ENCODE assay signal across 10 cellular contexts in genomic region chr1:156510709-156511108, GRCh38. TPM values are rescaled to one million over a fixed set of nuclear protein-coding genes. Genes with fewer than 3 reads are reported as not detected.
A peak's percentile ranks its signal among the peaks of the same experiment; 100 is the strongest.
DNase-seq lines count a peak whose midpoint lies in the region; ATAC-seq, FAIRE-seq and TF ChIP-seq lines count a peak whose summit lies in the region.
"Had no signal": no experiment of that assay in that cellular context is flagged by ENCODE, and none has a peak within 500 bp of the region (broad histone marks: within the 10 kb centered on the region; RNA-seq: fewer than 3 reads in every experiment).

No MANE protein-coding gene starts in this region.

- peak overlapping the region; percentile 31 for H2AK9ac ChIP-seq in IMR-90 (replicated peaks; ENCODE audit: low read depth, low read length, poor library complexity)

- H2AFZ ChIP-seq in IMR-90 (replicated peaks; ENCODE audit: low read length, poor library complexity): peak overlapping the region; percentile 85

- TF ChIP-seq CTCF in IMR-90 (conservative IDR thresholded peaks at IDR 0.05; ENCODE audit: low read depth, low read length) (no peak), kidney (IDR thresholded peaks at IDR 0.05; ENCODE audit: borderline replicate concordance, extremely low read depth, insufficient read depth) (no peak), type B pancreatic cell (conservative IDR thresholded peaks at IDR 0.05) (no peak)

- BruUV-seq in IMR-90 (replicated peaks; lab: Mats Ljungman, UMichigan): no TSS peak

- H3K4me2 ChIP-seq in IMR-90 (ENCODE audit: low read depth, low read length): peak overlapping the region; percentile 33

- H3K4me1 ChIP-seq in IMR-90 (ENCODE audit: control insufficient read depth, insufficient read depth, low read length) (peaks cover 26% of the 10 kb centered on the region), kidney (ENCODE audit: control insufficient read depth in 1 of 2, insufficient read depth in 1 of 2, low read depth in 1 of 2, low read length in 2 of 2) (peaks cover 4 to 9% of the 10 kb centered on the region in 2 donors)

- POLR2A ChIA-PET in IMR-90 (lab: Charles Lee; ENCODE audit: unreplicated experiment): no interaction called here

- H3K9me3 ChIP-seq in IMR-90 (ENCODE audit: control insufficient read depth, insufficient read depth, low read length) (no peaks in the 10 kb centered on the region), kidney (ENCODE audit: control insufficient read depth in 1 of 2, low read length in 2 of 2) (no peaks in the 10 kb centered on the region)

- 0 out of 2 replicates have a peak overlapping the region, but pooled peaks have one; percentile 10 for H3K56ac ChIP-seq in IMR-90 (ENCODE audit: extremely low read depth, insufficient read depth, low read length)

- intact Hi-C loops in IMR-90 (cut with micrococcal nuclease) (no loop called here), kidney (cut with DNase I) (no loop called here)

- peaks cover 20% of the 10 kb centered on the region for H3K27me3 Mint-ChIP-seq in type B pancreatic cell
- peaks cover 0 to 24% of the 10 kb centered on the region in 2 donors for H3K27me3 Mint-ChIP-seq in effector memory CD8-positive, alpha-beta T cell

- H2BK5ac ChIP-seq in IMR-90 (ENCODE audit: low read depth, low read length, poor library complexity, severe bottlenecking): peak overlapping the region; percentile 38

- H3K27ac ChIP-seq in IMR-90 (ENCODE audit: insufficient read depth, low read length) (peak overlapping the region; percentile 36), kidney (ENCODE audit: low read depth in 2 of 2, low read length in 2 of 2) (no peak overlapping the region)

- H3K4ac ChIP-seq in IMR-90 (ENCODE audit: low read depth, low read length): peak overlapping the region; percentile 87

- no peak overlapping the region for H3K4me3 Mint-ChIP-seq in type B pancreatic cell
- no peak overlapping the region for H3K4me3 Mint-ChIP-seq in effector memory CD8-positive, alpha-beta T cell
- H3K4me3 Mint-ChIP-seq: T-helper 1 cell treated with Interleukin-12 subunit alpha and Interleukin-12 subunit beta and Interleukin-4 antibody, amounts not matched to agents 30 μg/mL and 1 μg/mL, for 36 hours had no signal

- peak overlapping the region; percentile 81 for H4K91ac ChIP-seq in IMR-90 (ENCODE audit: insufficient read depth, low read depth, low read length)

- H2BK120ac ChIP-seq in IMR-90 (ENCODE audit: low read depth, low read length): peak overlapping the region; percentile 93

- H3K9ac ChIP-seq in IMR-90 (ENCODE audit: low read depth, low read length): peak overlapping the region; percentile 40; the same call in 1 of the 2 replicates
- H3K9ac ChIP-seq in kidney (ENCODE audit: low read length in 2 of 2): no peak overlapping the region

- in situ Hi-C loops in IMR-90 (cut with MboI; ENCODE audit: low sequenced_read_pairs): no loop called here

- 27% methylated on average over 3 of the region's 13 CpGs; no CpG with 5 or more reads in 1 of the 2 experiments for WGBS in IMR-90 (ENCODE audit: extremely low coverage in 2 of 2, insufficient read length in 1 of 2), 2 experiments

- H4K20me1 ChIP-seq in IMR-90 (ENCODE audit: insufficient read depth, low read length): no peaks in the 10 kb centered on the region

- H3K14ac ChIP-seq in IMR-90 (replicated peaks; ENCODE audit: low read depth, low read length): peak overlapping the region; percentile 73

- peaks cover 30% of the 10 kb centered on the region for H3K9me1 ChIP-seq in IMR-90 (ENCODE audit: insufficient read depth, low read length)

- H4K5ac ChIP-seq in IMR-90 (ENCODE audit: low read depth, low read length): peak overlapping the region; percentile 39; the same call in 1 of the 2 replicates

- no peaks in the 10 kb centered on the region for H3K27me3 ChIP-seq in IMR-90 (ENCODE audit: control insufficient read depth, insufficient read depth, low read length)

- no peaks in the 10 kb centered on the region for H3K36me3 Mint-ChIP-seq in type B pancreatic cell
- peaks cover 11% of the 10 kb centered on the region for H3K36me3 Mint-ChIP-seq in effector memory CD8-positive, alpha-beta T cell (ENCODE audit: insufficient read depth)

- no peaks in the 10 kb centered on the region for H3K9me3 Mint-ChIP-seq in type B pancreatic cell
- no peaks in the 10 kb centered on the region for H3K9me3 Mint-ChIP-seq in effector memory CD8-positive, alpha-beta T cell
- H3K9me3 Mint-ChIP-seq: T-helper 1 cell treated with Interleukin-12 subunit alpha and Interleukin-12 subunit beta and Interleukin-4 antibody, amounts not matched to agents 30 μg/mL and 1 μg/mL, for 36 hours had no signal

- H3K27ac Mint-ChIP-seq in type B pancreatic cell: no peak overlapping the region
- H3K27ac Mint-ChIP-seq in effector memory CD8-positive, alpha-beta T cell: peak overlapping the region in 1 of 2 donors; percentile 63

- peak overlapping the region; percentile 59 for H3K18ac ChIP-seq in IMR-90 (ENCODE audit: low read depth, low read length)

- TF ChIP-seq POLR2A in IMR-90 (IDR thresholded peaks at IDR 0.05; ENCODE audit: low read depth, low read length): no peak

- ATAC-seq in IMR-90 (ENCODE audit: low read depth) (peak; percentile 60), HG03520 (IDR thresholded peaks at IDR 0.05; ENCODE audit: unreplicated experiment) (no peak), GM19023 (IDR thresholded peaks at IDR 0.05; ENCODE audit: unreplicated experiment) (no peak)
- ATAC-seq in effector memory CD8-positive, alpha-beta T cell (replicated peaks): no peak

- peak overlapping the region; percentile 70 for H2AK5ac ChIP-seq in IMR-90 (ENCODE audit: low read depth, low read length)

- peak overlapping the region; percentile 91; the same call in 2 of the 3 replicates for H2BK15ac ChIP-seq in IMR-90 (ENCODE audit: low read depth, low read length)

- peaks cover 0 to 14% of the 10 kb centered on the region in 2 experiments; a peak in 2 of 4 replicates for H3K79me1 ChIP-seq in IMR-90 (ENCODE audit: low read depth in 1 of 2, low read length in 2 of 2)

- H3K36me3 ChIP-seq in IMR-90 (ENCODE audit: control insufficient read depth, insufficient read depth, low read length) (no peaks in the 10 kb centered on the region), kidney (ENCODE audit: control insufficient read depth in 1 of 2, insufficient read depth in 2 of 2, low read length in 2 of 2) (no peaks in the 10 kb centered on the region)

- CTCF ChIA-PET in IMR-90 (lab: Yijun Ruan, JAX): no interaction called here

- DNase-seq in IMR-90 (peak; percentile 85), cerebellum (ENCODE audit: low spot score) (peak; percentile 65), kidney (peak; percentile 95), superior temporal gyrus (ENCODE audit: extremely low spot score) (peak; percentile 80), type B pancreatic cell (ENCODE audit: extremely low spot score, unreplicated experiment) (no peak)
- no peak for DNase-seq in effector memory CD8-positive, alpha-beta T cell
- DNase-seq: NCI-H2171 treated with DMSO at 0.1 percent for 48 hours had no signal

- H3K23ac ChIP-seq in IMR-90 (ENCODE audit: low read depth, low read length): peak overlapping the region; percentile 93

- H3K4me1 Mint-ChIP-seq in type B pancreatic cell (ENCODE audit: unreplicated experiment): peaks cover 4% of the 10 kb centered on the region
- H3K4me1 Mint-ChIP-seq in effector memory CD8-positive, alpha-beta T cell (ENCODE audit: low read depth in 2 of 2): peaks cover 27 to 32% of the 10 kb centered on the region in 2 donors

- TF ChIP-seq RAD21 in IMR-90 (IDR thresholded peaks at IDR 0.05; ENCODE audit: low read length): no peak

- no peak for FAIRE-seq in kidney (lab: Jason Lieb, UNC)

- no peak overlapping the region for H3K4me3 ChIP-seq in IMR-90 (ENCODE audit: insufficient read depth, low read depth, low read length)
- no peak overlapping the region for H3K4me3 ChIP-seq in kidney (ENCODE audit: low read length in 2 of 2)

- dilution Hi-C loops in IMR-90 (cut with HindIII; ENCODE audit: low sequenced_read_pairs, unreplicated experiment): no loop called here

- peak overlapping the region; percentile 36 to 73 for H4K8ac ChIP-seq in IMR-90 (ENCODE audit: low read depth in 2 of 2, low read length in 2 of 2)

- H2BK20ac ChIP-seq in IMR-90 (ENCODE audit: low read depth, low read length): peak overlapping the region; percentile 89

TF ChIP-seq in IMR-90, 13 proteins besides CTCF, POLR2A, EP300 and RAD21:
- TF ChIP-seq MAZ (IDR thresholded peaks at IDR 0.05; ENCODE audit: borderline replicate concordance, low read depth, low read length): 0 out of 2 replicates have a peak, but pooled peaks have one; percentile 23
- no peak for TF ChIP-seq RFX5 (IDR thresholded peaks at IDR 0.05; ENCODE audit: low read depth, low read length)
- TF ChIP-seq CEBPB (IDR thresholded peaks at IDR 0.05; ENCODE audit: low read depth, low read length): no peak
- no peak for TF ChIP-seq SMC3 (IDR thresholded peaks at IDR 0.05; ENCODE audit: low read depth, low read length)
- TF ChIP-seq FOS (IDR thresholded peaks at IDR 0.05; ENCODE audit: low read depth, low read length): no peak
- TF ChIP-seq MAFK (IDR thresholded peaks at IDR 0.05; ENCODE audit: low read depth, low read length): no peak
- TF ChIP-seq BHLHE40 (IDR thresholded peaks at IDR 0.05; ENCODE audit: low read depth, low read length): 0 out of 2 replicates have a peak, but pooled peaks have one; percentile 3
- TF ChIP-seq MXI1 (IDR thresholded peaks at IDR 0.05; ENCODE audit: borderline replicate concordance, low read depth, low read length): no peak
TF ChIP-seq in IMR-90: peak in this region for 2.

RNA-seq across cellular contexts. Expression of gene MEF2D, which starts 10.1 kb away (rescaled TPM):
- total RNA-seq in IMR-90 (2012; rRNA removed): 2.9 and 3.6 TPM in 2 replicates
- polyA plus RNA-seq in IMR-90 (2012; rRNA removed): 20.0 and 25.0 TPM in 2 replicates
- 10.9 and 27.6 TPM in 2 replicates for polyA plus RNA-seq in IMR-90 (2012; cell fraction: cytosol; rRNA removed)
- 80.1 and 88.5 TPM in 2 replicates for polyA plus RNA-seq in IMR-90 (2012; cell fraction: nucleus; rRNA removed; ENCODE audit: low replicate concordance)
- total RNA-seq in cerebellum: 6.5 TPM
- 49.3 TPM for total RNA-seq in kidney
- polyA plus RNA-seq in kidney (ENCODE audit: insufficient read depth, low read depth, low replicate concordance): 13.7 TPM
- total RNA-seq in type B pancreatic cell (ENCODE audit: low replicate concordance): 20.7 and 26.1 TPM in 2 replicates

Comparison
In these comparisons a context has a peak if more than half of its experiments do, and no peak if none do; other contexts are left out.
1. DNase-seq: peak in IMR-90 (single experiment), cerebellum (single experiment), kidney (single experiment) and superior temporal gyrus (single experiment); none in type B pancreatic cell (single experiment) and effector memory CD8-positive, alpha-beta T cell (0 of 3).